Comparison of ENCODE assay signal across 10 cellular contexts in the genomic region with DNA sequence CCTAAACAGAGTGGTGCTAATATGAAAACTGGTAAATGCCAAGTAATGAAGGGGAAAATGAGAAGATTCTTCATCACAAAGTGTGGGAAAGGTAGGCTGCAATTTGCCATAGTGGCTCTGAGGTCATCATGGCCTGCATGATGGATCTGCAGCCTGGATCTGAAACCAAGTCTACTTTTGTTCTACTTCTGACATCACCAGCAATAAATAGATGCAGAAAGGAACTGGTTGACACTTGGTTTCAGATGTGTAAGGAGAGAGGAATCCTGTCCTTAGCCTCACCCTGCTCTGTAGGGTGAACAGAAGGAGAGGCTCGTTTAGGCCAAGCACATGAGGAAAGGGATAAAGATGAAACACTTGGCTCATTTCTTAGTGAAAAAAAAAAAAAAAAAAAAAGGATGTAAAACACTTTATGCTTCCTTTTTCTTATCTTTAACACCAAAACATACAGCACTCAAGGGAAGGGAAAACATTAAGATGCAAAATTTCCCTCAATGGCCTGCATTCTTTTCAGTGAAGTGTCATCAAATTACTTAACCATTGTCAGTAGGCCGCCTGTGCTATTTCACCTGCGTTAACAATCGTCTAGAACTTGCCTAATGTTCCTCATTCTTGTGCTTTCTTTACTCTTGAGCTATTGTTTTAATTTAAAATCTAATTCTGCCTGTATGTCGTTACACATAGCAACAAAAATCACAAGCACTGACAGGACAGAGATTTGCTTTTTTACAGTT. TPM values are rescaled to one million over a fixed set of nuclear protein-coding genes. Genes with fewer than 3 reads are reported as not detected.
A peak's percentile ranks its signal among the peaks of the same experiment; 100 is the strongest.
DNase-seq lines count a peak whose midpoint lies in the region; ATAC-seq and TF ChIP-seq lines count a peak whose summit lies in the region.
"Had no signal": no experiment of that assay in that cellular context is flagged by ENCODE, and none has a peak within 500 bp of the region (broad histone marks: within the 10 kb centered on the region; RNA-seq: fewer than 3 reads in every experiment).

No MANE protein-coding gene starts in this region.

- CTCF ChIA-PET in MCF 10A (lab: Yijun Ruan, JAX) (no interaction called here), Caco-2 (lab: Charles Lee) (no interaction called here)

- TF ChIP-seq POLR2A in breast epithelium (IDR thresholded peaks at IDR 0.05) (no peak), upper lobe of left lung (IDR thresholded peaks at IDR 0.05) (no peak)

- no peak for TF ChIP-seq CTCF in MCF 10A (IDR thresholded peaks at IDR 0.05; ENCODE audit: unreplicated experiment)
- no peak for TF ChIP-seq CTCF in breast epithelium (IDR thresholded peaks at IDR 0.05)
- no peak for TF ChIP-seq CTCF in cardiac fibroblast (IDR thresholded peaks at IDR 0.05; ENCODE audit: low read depth, low read length)
- no peak for TF ChIP-seq CTCF in upper lobe of left lung (IDR thresholded peaks at IDR 0.05)
- no peak for TF ChIP-seq CTCF in Caco-2 (IDR thresholded peaks at IDR 0.05; ENCODE audit: insufficient read depth in 1 of 2, low read depth in 1 of 2, low read length in 1 of 2, severe bottlenecking in 1 of 2, unreplicated experiment in 1 of 2)

- H3K4me1 ChIP-seq in breast epithelium (no peaks in the 10 kb centered on the region), upper lobe of left lung (peaks cover 0 to 9% (median 0%) of the 10 kb centered on the region in 4 donors), Caco-2 (no peaks in the 10 kb centered on the region)
- H3K4me1 ChIP-seq: transverse colon had no signal

- no peak overlapping the region for H3K4me3 ChIP-seq in breast epithelium
- no peak overlapping the region for H3K4me3 ChIP-seq in cardiac fibroblast (replicated peaks in 1 of 2; ENCODE audit: low read depth in 2 of 2, low read length in 2 of 2)
- H3K4me3 ChIP-seq in upper lobe of left lung: no peak overlapping the region
- no peak overlapping the region for H3K4me3 ChIP-seq in Caco-2 (ENCODE audit: low read depth, low read length)
- H3K4me3 ChIP-seq: transverse colon had no signal

- TF ChIP-seq EP300 in upper lobe of left lung (IDR thresholded peaks at IDR 0.05): no peak

- no peak overlapping the region for H3K27ac ChIP-seq in breast epithelium
- no peak overlapping the region for H3K27ac ChIP-seq in upper lobe of left lung
- H3K27ac ChIP-seq: transverse colon had no signal

- H3K27me3 ChIP-seq in breast epithelium (no peaks in the 10 kb centered on the region), upper lobe of left lung (no peaks in the 10 kb centered on the region), Caco-2 (replicated peaks; ENCODE audit: control insufficient read depth, insufficient read depth, low read length) (no peaks in the 10 kb centered on the region)
- H3K27me3 ChIP-seq: transverse colon had no signal

- no peaks in the 10 kb centered on the region for H3K9me3 Mint-ChIP-seq in MCF 10A (ENCODE audit: unreplicated experiment)
- H3K9me3 Mint-ChIP-seq in Caco-2 (ENCODE audit: unreplicated experiment): no peaks in the 10 kb centered on the region
- H3K9me3 Mint-ChIP-seq: activated CD4-positive, alpha-beta memory T cell treated with anti-CD3 and anti-CD28 coated beads for 36 hours had no signal

- no TSS peak for BruUV-seq in MCF 10A (replicated peaks; lab: Mats Ljungman, UMichigan)
- BruUV-seq in Caco-2 (replicated peaks; lab: Mats Ljungman, UMichigan): no TSS peak

- DNase-seq in MCF 10A (ENCODE audit: unreplicated experiment): no peak
- DNase-seq in breast epithelium (ENCODE audit: low spot score in 2 of 2): no peak
- DNase-seq in cardiac fibroblast (ENCODE audit: low read depth in 2 of 2): peak; percentile 1 to 5
- no peak for DNase-seq in upper lobe of left lung
- DNase-seq in Caco-2: no peak
- no peak for DNase-seq in stimulated activated CD4-positive, alpha-beta T cell treated with anti-CD3 and anti-CD28 coated beads, Interleukin-4, amount 100 ng/mL, for 1 hour
- no peak for DNase-seq in T-helper 17 cell
- DNase-seq: activated CD4-positive, alpha-beta memory T cell treated with anti-CD3 and anti-CD28 coated beads for 36 hours; transverse colon had no signal

- H3K4me3 Mint-ChIP-seq in MCF 10A (ENCODE audit: unreplicated experiment): no peak overlapping the region
- H3K4me3 Mint-ChIP-seq in Caco-2 (ENCODE audit: unreplicated experiment): no peak overlapping the region
- no peak overlapping the region for H3K4me3 Mint-ChIP-seq in T-helper 17 cell
- H3K4me3 Mint-ChIP-seq: activated CD4-positive, alpha-beta memory T cell treated with anti-CD3 and anti-CD28 coated beads for 36 hours had no signal

- ATAC-seq in HG03095 (IDR thresholded peaks at IDR 0.05; ENCODE audit: unreplicated experiment) (peak; percentile 50), upper lobe of left lung (ENCODE audit: low FRiP score in 2 of 2) (no peak), T-helper 17 cell (no peak)

- no peaks in the 10 kb centered on the region for H3K4me1 Mint-ChIP-seq in MCF 10A (ENCODE audit: insufficient read depth, unreplicated experiment)
- H3K4me1 Mint-ChIP-seq in Caco-2 (ENCODE audit: low read depth, unreplicated experiment): no peaks in the 10 kb centered on the region
- no peaks in the 10 kb centered on the region for H3K4me1 Mint-ChIP-seq in T-helper 17 cell

- POLR2A ChIA-PET in MCF 10A (lab: Yijun Ruan, JAX): interaction anchor here (1.4 kb wide), 1 partner anchor 11 kb away, joined by 4 read pairs; no protein-coding TSS in a partner anchor
- POLR2A ChIA-PET in Caco-2 (lab: Charles Lee): no interaction called here

- intact Hi-C loops in MCF 10A (cut with micrococcal nuclease) (no loop called here), breast epithelium (cut with DNase I; ENCODE audit: low total_unique reads) (no loop called here), Caco-2 (cut with micrococcal nuclease; ENCODE audit: unreplicated experiment) (no loop called here)

- no peaks in the 10 kb centered on the region for H3K27me3 Mint-ChIP-seq in MCF 10A (ENCODE audit: insufficient read depth, unreplicated experiment)
- H3K27me3 Mint-ChIP-seq in Caco-2 (ENCODE audit: insufficient read depth, unreplicated experiment): no peaks in the 10 kb centered on the region
- H3K27me3 Mint-ChIP-seq in T-helper 17 cell: no peaks in the 10 kb centered on the region
- H3K27me3 Mint-ChIP-seq: activated CD4-positive, alpha-beta memory T cell treated with anti-CD3 and anti-CD28 coated beads for 36 hours had no signal

- H3K27ac Mint-ChIP-seq in MCF 10A (ENCODE audit: low read depth, unreplicated experiment) (peak overlapping the region; percentile 17), Caco-2 (ENCODE audit: unreplicated experiment) (no peak overlapping the region), T-helper 17 cell (no peak overlapping the region)
- H3K27ac Mint-ChIP-seq: activated CD4-positive, alpha-beta memory T cell treated with anti-CD3 and anti-CD28 coated beads for 36 hours had no signal

- 45 to 55% methylated on average over 5 of the region's 5 CpGs for WGBS in upper lobe of left lung, 2 donors

- H3K36me3 Mint-ChIP-seq in MCF 10A (ENCODE audit: insufficient read depth, unreplicated experiment) (no peaks in the 10 kb centered on the region), Caco-2 (ENCODE audit: insufficient read depth, unreplicated experiment) (no peaks in the 10 kb centered on the region), T-helper 17 cell (ENCODE audit: low read depth) (peaks cover 2% of the 10 kb centered on the region)
- H3K36me3 Mint-ChIP-seq: activated CD4-positive, alpha-beta memory T cell treated with anti-CD3 and anti-CD28 coated beads for 36 hours had no signal

- H3K9me3 ChIP-seq in breast epithelium (no peaks in the 10 kb centered on the region), upper lobe of left lung (no peaks in the 10 kb centered on the region), Caco-2 (no peaks in the 10 kb centered on the region), T-helper 17 cell (ENCODE audit: control insufficient read depth, low read length, poor library complexity, severe bottlenecking) (no peaks in the 10 kb centered on the region)
- H3K9me3 ChIP-seq: transverse colon had no signal

- H3K36me3 ChIP-seq in breast epithelium: no peaks in the 10 kb centered on the region
- no peaks in the 10 kb centered on the region for H3K36me3 ChIP-seq in upper lobe of left lung
- H3K36me3 ChIP-seq in Caco-2 (ENCODE audit: control insufficient read depth, insufficient read depth, low read length): no peaks in the 10 kb centered on the region
- H3K36me3 ChIP-seq: transverse colon had no signal

RNA-seq across cellular contexts. Expression of a gene that starts 3.9 kb away (rescaled TPM):
- total RNA-seq in MCF 10A (2022) (0.33 and 1.2 TPM in 2 replicates), breast epithelium (1 to 10 TPM; 2.0 to 2.8 (median 2.6) TPM), upper lobe of left lung (1 to 10 TPM in 4 of 6 donors, under 1 TPM in 2; 0.31 to 6.3 (median 2.0) TPM), Caco-2 (2022) (14.7 and 17.6 TPM in 2 replicates), T-helper 17 cell (1 to 10 TPM; 1.6 to 1.7 TPM)

Comparison
In these comparisons a context has a peak if more than half of its experiments do, and no peak if none do; other contexts are left out.
1. DNase-seq: peak in cardiac fibroblast (2 of 2); none in MCF 10A (single experiment), breast epithelium (0 of 2), upper lobe of left lung (0 of 2), Caco-2 (0 of 2), stimulated activated CD4-positive, alpha-beta T cell treated with anti-CD3 and anti-CD28 coated beads, Interleukin-4, amount 100 ng/mL, for 1 hour (single experiment) and T-helper 17 cell (0 of 3).